In genomic region chr10:32317795-32318194, GRCh38 we compare ENCODE assay signal across 9 cellular contexts. TPM values are rescaled to one million over a fixed set of nuclear protein-coding genes. Genes with fewer than 3 reads are reported as not detected.
A peak's percentile ranks its signal among the peaks of the same experiment; 100 is the strongest.
DNase-seq lines count a peak whose midpoint lies in the region; ATAC-seq and TF ChIP-seq lines count a peak whose summit lies in the region.
"Had no signal": no experiment of that assay in that cellular context is flagged by ENCODE, and none has a peak within 500 bp of the region (broad histone marks: within the 10 kb centered on the region; RNA-seq: fewer than 3 reads in every experiment).

No MANE protein-coding gene starts in this region.

- H2AFZ ChIP-seq in PC-9 = no peak overlapping the region

- no TSS peak for BruUV-seq in PC-9 (replicated peaks; lab: Mats Ljungman, UMichigan)

- no peaks in the 10 kb centered on the region for H3K27me3 ChIP-seq in PC-9 (ENCODE audit: insufficient read depth, low read depth)

- H3K9me2 ChIP-seq in PC-9 (ENCODE audit: insufficient read depth) = no peaks in the 10 kb centered on the region

- no peaks in the 10 kb centered on the region for H3K36me3 ChIP-seq in PC-9 (ENCODE audit: low read depth)

- in situ Hi-C loops in G401 (cut with HindIII; ENCODE audit: low sequenced_read_pairs) = no loop called here

- peaks cover 7% of the 10 kb centered on the region; the same call in 1 of the 2 replicates for H4K20me1 ChIP-seq in PC-9 (ENCODE audit: insufficient read depth)

- H3K4me2 ChIP-seq in PC-9 = no peak overlapping the region

- peak overlapping the region; percentile 37 for H3K4me3 Mint-ChIP-seq in activated T-cell treated with anti-CD3 and anti-CD28 coated beads, Interleukin-2, amount 50 U/mL, for 24 hours
- peak overlapping the region; percentile 80 for H3K4me3 Mint-ChIP-seq in T-helper 17 cell
- H3K4me3 Mint-ChIP-seq in stimulated activated naive B cell treated with anti-CD40 and anti-IgM and Interleukin-4, amounts not matched to agents 10 μg/mL and 1 μg/mL and 100 μg/mL, for 72 hours = peak overlapping the region; percentile 53 to 58
- H3K4me3 Mint-ChIP-seq in glutamatergic neuron (ENCODE audit: unreplicated experiment) = no peak overlapping the region

- ATAC-seq in HG02840 (IDR thresholded peaks at IDR 0.05; ENCODE audit: low FRiP score, unreplicated experiment) = peak; percentile 91
- peak; percentile 86 for ATAC-seq in T-helper 17 cell
- peak; percentile 90 to 91 for ATAC-seq in stimulated activated naive B cell treated with anti-CD40 and anti-IgM and Interleukin-4, amounts not matched to agents 10 μg/mL and 1 μg/mL and 100 μg/mL, for 72 hours (replicated peaks)

- H3K4me1 Mint-ChIP-seq in activated T-cell treated with anti-CD3 and anti-CD28 coated beads, Interleukin-2, amount 50 U/mL, for 24 hours (ENCODE audit: low read depth) = peaks cover 85% of the 10 kb centered on the region
- H3K4me1 Mint-ChIP-seq in T-helper 17 cell = peaks cover 67% of the 10 kb centered on the region
- peaks cover 41 to 83% of the 10 kb centered on the region in 2 donors for H3K4me1 Mint-ChIP-seq in stimulated activated naive B cell treated with anti-CD40 and anti-IgM and Interleukin-4, amounts not matched to agents 10 μg/mL and 1 μg/mL and 100 μg/mL, for 72 hours
- peaks cover 23% of the 10 kb centered on the region for H3K4me1 Mint-ChIP-seq in glutamatergic neuron (ENCODE audit: low read depth, unreplicated experiment)

- POLR2A ChIA-PET in PC-9 (lab: Charles Lee; ENCODE audit: unreplicated experiment) = no interaction called here

- CTCF ChIA-PET in PC-9 (lab: Charles Lee) = no interaction called here

- H3K4me3 ChIP-seq in PC-9 = no peak overlapping the region

- DNase-seq in activated T-cell treated with anti-CD3 and anti-CD28 coated beads, Interleukin-2, amount 50 U/mL, for 24 hours = no peak
- DNase-seq in activated T-cell treated with anti-CD3 and anti-CD28 coated beads, Interleukin-2, amount 50 U/mL, for 1 hour = no peak
- DNase-seq in T-helper 17 cell (no peak), G401 (ENCODE audit: low spot score) (no peak), glutamatergic neuron (no peak), PC-9 (no peak)
- peak; percentile 20 for DNase-seq in stimulated activated naive B cell treated with anti-CD40 and anti-IgM and Interleukin-4, amounts not matched to agents 10 μg/mL and 1 μg/mL and 100 μg/mL, for 72 hours
- DNase-seq: ACHN had no signal

- peaks cover 50% of the 10 kb centered on the region for H3K36me3 Mint-ChIP-seq in activated T-cell treated with anti-CD3 and anti-CD28 coated beads, Interleukin-2, amount 50 U/mL, for 24 hours (ENCODE audit: low read depth)
- H3K36me3 Mint-ChIP-seq in T-helper 17 cell (ENCODE audit: low read depth) = peaks cover 3% of the 10 kb centered on the region
- H3K36me3 Mint-ChIP-seq in stimulated activated naive B cell treated with anti-CD40 and anti-IgM and Interleukin-4, amounts not matched to agents 10 μg/mL and 1 μg/mL and 100 μg/mL, for 72 hours = peaks cover 25 to 43% of the 10 kb centered on the region in 2 donors
- no peaks in the 10 kb centered on the region for H3K36me3 Mint-ChIP-seq in glutamatergic neuron (ENCODE audit: unreplicated experiment)

- peak overlapping the region; percentile 90 for H3K27ac Mint-ChIP-seq in activated T-cell treated with anti-CD3 and anti-CD28 coated beads, Interleukin-2, amount 50 U/mL, for 24 hours
- H3K27ac Mint-ChIP-seq in T-helper 17 cell (peak overlapping the region; percentile 91), glutamatergic neuron (ENCODE audit: unreplicated experiment) (no peak overlapping the region)
- peak overlapping the region; percentile 68 for H3K27ac Mint-ChIP-seq in stimulated activated naive B cell treated with anti-CD40 and anti-IgM and Interleukin-4, amounts not matched to agents 10 μg/mL and 1 μg/mL and 100 μg/mL, for 72 hours

- TF ChIP-seq CTCF in glutamatergic neuron (IDR thresholded peaks at IDR 0.05; ENCODE audit: partially characterized antibody, unreplicated experiment) (no peak), PC-9 (conservative IDR thresholded peaks at IDR 0.05) (no peak)

- H3K79me2 ChIP-seq in PC-9 (ENCODE audit: low read depth) = peaks cover 91% of the 10 kb centered on the region

- no peaks in the 10 kb centered on the region for H3K4me1 ChIP-seq in PC-9 (replicated peaks; ENCODE audit: insufficient read depth)

- H3K9me3 ChIP-seq in T-helper 17 cell (ENCODE audit: control insufficient read depth, low read length, poor library complexity, severe bottlenecking) = no peaks in the 10 kb centered on the region
- H3K9me3 ChIP-seq in PC-9 (ENCODE audit: insufficient read depth, low read depth) = no peaks in the 10 kb centered on the region

- no peak overlapping the region for H3K27ac ChIP-seq in PC-9

- H3K27me3 Mint-ChIP-seq in activated T-cell treated with anti-CD3 and anti-CD28 coated beads, Interleukin-2, amount 50 U/mL, for 24 hours = no peaks in the 10 kb centered on the region
- H3K27me3 Mint-ChIP-seq in T-helper 17 cell = no peaks in the 10 kb centered on the region
- H3K27me3 Mint-ChIP-seq in stimulated activated naive B cell treated with anti-CD40 and anti-IgM and Interleukin-4, amounts not matched to agents 10 μg/mL and 1 μg/mL and 100 μg/mL, for 72 hours = no peaks in the 10 kb centered on the region
- H3K27me3 Mint-ChIP-seq in glutamatergic neuron (ENCODE audit: unreplicated experiment) = no peaks in the 10 kb centered on the region

- no peaks in the 10 kb centered on the region for H3F3A ChIP-seq in PC-9 (ENCODE audit: insufficient read depth, low read depth)

- peaks cover 5% of the 10 kb centered on the region for H3K9me3 Mint-ChIP-seq in activated T-cell treated with anti-CD3 and anti-CD28 coated beads, Interleukin-2, amount 50 U/mL, for 24 hours
- H3K9me3 Mint-ChIP-seq in stimulated activated naive B cell treated with anti-CD40 and anti-IgM and Interleukin-4, amounts not matched to agents 10 μg/mL and 1 μg/mL and 100 μg/mL, for 72 hours = no peaks in the 10 kb centered on the region
- H3K9me3 Mint-ChIP-seq in glutamatergic neuron (ENCODE audit: unreplicated experiment) = no peaks in the 10 kb centered on the region

- intact Hi-C loops in PC-9 (cut with micrococcal nuclease; ENCODE audit: unreplicated experiment) = no loop called here

RNA-seq across cellular contexts. Expression of gene EPC1, which starts 29.2 kb away (rescaled TPM):
- total RNA-seq in T-helper 17 cell = 100 to 1,000 TPM; 178 to 189 TPM
- total RNA-seq in G401 (2014; rRNA removed; shearing (Covaris generic)) = 9.6 and 11.3 TPM in 2 replicates
- total RNA-seq in glutamatergic neuron (ENCODE audit: unreplicated experiment) = 51.0 TPM
- 21.5 and 23.4 TPM in 2 replicates for total RNA-seq in PC-9 (2021)
